In genomic region chrX:19682712-19683331, GRCh38 we compare ENCODE assay signal across 1 cellular context.
TF ChIP-seq lines count a peak whose summit lies in the region.

No MANE protein-coding gene starts in this region.

TF ChIP-seq in GM12878, 131 proteins besides CTCF, POLR2A, EP300 and RAD21 (continued from another document and continues in another):
- TF ChIP-seq BCL3 (IDR thresholded peaks at IDR 0.05; ENCODE audit: borderline replicate concordance, insufficient read depth, low read depth, low read length, poor library complexity, severe bottlenecking): no peak
- no peak for TF ChIP-seq ZNF592 (IDR thresholded peaks at IDR 0.05)
- TF ChIP-seq IKZF2 (IDR thresholded peaks at IDR 0.05): peak; percentile 77 to 79; a peak in 3 of 4 replicates
- TF ChIP-seq STAT3 (IDR thresholded peaks at IDR 0.05; ENCODE audit: low read depth, low read length): no peak
- TF ChIP-seq BHLHE40 (IDR thresholded peaks at IDR 0.05; ENCODE audit: borderline replicate concordance in 1 of 2, low read depth in 2 of 2, low read length in 1 of 2): peak; percentile 37 to 61; a peak in 3 of 4 replicates
- no peak for TF ChIP-seq BCLAF1 (IDR thresholded peaks at IDR 0.05)
- TF ChIP-seq JUND (IDR thresholded peaks at IDR 0.05; ENCODE audit: low read depth, low read length): 0 out of 2 replicates have a peak, but pooled peaks have one; percentile 14
- no peak for TF ChIP-seq FOXM1 (IDR thresholded peaks at IDR 0.05; ENCODE audit: low read depth, low read length)
- no peak for TF ChIP-seq ZNF207 (IDR thresholded peaks at IDR 0.05; ENCODE audit: borderline replicate concordance)
- peak; percentile 7 for TF ChIP-seq SKIL (IDR thresholded peaks at IDR 0.05; ENCODE audit: low read depth, poor library complexity, severe bottlenecking)
- no peak for TF ChIP-seq RAD51 (IDR thresholded peaks at IDR 0.05)
- no peak for TF ChIP-seq SP1 (IDR thresholded peaks at IDR 0.05; ENCODE audit: low read depth, low read length)
- peak; percentile 77 for TF ChIP-seq MXI1 (IDR thresholded peaks at IDR 0.05; ENCODE audit: low read depth, low read length)
- no peak for TF ChIP-seq SPI1 (IDR thresholded peaks at IDR 0.05; ENCODE audit: borderline replicate concordance, insufficient read depth, low read depth, low read length)
- 0 out of 2 replicates have a peak, but pooled peaks have one; percentile 17 for TF ChIP-seq NBN (IDR thresholded peaks at IDR 0.05)
- TF ChIP-seq CEBPZ (IDR thresholded peaks at IDR 0.05; ENCODE audit: low read depth, low read length): no peak
- TF ChIP-seq CEBPB (IDR thresholded peaks at IDR 0.05; ENCODE audit: borderline replicate concordance in 1 of 2, low read depth in 2 of 2, low read length in 2 of 2): no peak
- TF ChIP-seq PKNOX1 (IDR thresholded peaks at IDR 0.05): no peak
- peak; percentile 54; the same call in 1 of the 2 replicates for TF ChIP-seq NFIC (IDR thresholded peaks at IDR 0.05; ENCODE audit: low read depth, low read length)
- TF ChIP-seq BCL11A (IDR thresholded peaks at IDR 0.05; ENCODE audit: low read depth, low read length): no peak
- no peak for TF ChIP-seq TCF3 (IDR thresholded peaks at IDR 0.05; ENCODE audit: borderline replicate concordance, insufficient read depth, low read depth, low read length)
- TF ChIP-seq DPF2 (IDR thresholded peaks at IDR 0.05): peak; percentile 41; the same call in 1 of the 2 replicates
- TF ChIP-seq HDAC6 (IDR thresholded peaks at IDR 0.05; ENCODE audit: unreplicated experiment): no peak
- no peak for TF ChIP-seq LARP7 (IDR thresholded peaks at IDR 0.05)
- no peak for TF ChIP-seq IRF4 (IDR thresholded peaks at IDR 0.05; ENCODE audit: low read depth, low read length)
- no peak for TF ChIP-seq PAX8 (IDR thresholded peaks at IDR 0.05)
- no peak for TF ChIP-seq YY1 (IDR thresholded peaks at IDR 0.05; ENCODE audit: low read depth, low read length)
- TF ChIP-seq ZBTB33 (IDR thresholded peaks at IDR 0.05): peak; percentile 20; the same call in 1 of the 2 replicates
- TF ChIP-seq WRNIP1 (IDR thresholded peaks at IDR 0.05; ENCODE audit: borderline replicate concordance, low read depth, low read length): no peak
- TF ChIP-seq BACH1 (IDR thresholded peaks at IDR 0.05; ENCODE audit: borderline replicate concordance): no peak
- no peak for TF ChIP-seq RELA (IDR thresholded peaks at IDR 0.05; ENCODE audit: borderline replicate concordance, partially characterized antibody)
- no peak for TF ChIP-seq MYB (IDR thresholded peaks at IDR 0.05; ENCODE audit: borderline replicate concordance, low read depth, low read length)
- TF ChIP-seq CUX1 (IDR thresholded peaks at IDR 0.05; ENCODE audit: insufficient replicate concordance, low read depth, low read length): no peak
- TF ChIP-seq IKZF1 (conservative IDR thresholded peaks at IDR 0.05): peak; percentile 82
- no peak for TF ChIP-seq KDM1A (IDR thresholded peaks at IDR 0.05; ENCODE audit: borderline replicate concordance)
- TF ChIP-seq KAT2A (conservative IDR thresholded peaks at IDR 0.05; ENCODE audit: control insufficient read depth, low read depth, low read length): no peak
